In genomic region chr4:122930877-122931276, GRCh38 we compare ENCODE assay signal across 10 cellular contexts. TPM values are rescaled to one million over a fixed set of nuclear protein-coding genes. Genes with fewer than 3 reads are reported as not detected.
DNase-seq lines count a peak whose midpoint lies in the region; ATAC-seq, FAIRE-seq and TF ChIP-seq lines count a peak whose summit lies in the region.
"Had no signal": no experiment of that assay in that cellular context is flagged by ENCODE, and none has a peak within 500 bp of the region (broad histone marks: within the 10 kb centered on the region; RNA-seq: fewer than 3 reads in every experiment).

No MANE protein-coding gene starts in this region.

- H3K27ac ChIP-seq in endothelial cell of umbilical vein (ENCODE audit: insufficient read depth, low read depth, low read length) (no peak overlapping the region), psoas muscle (no peak overlapping the region)

- H3K27ac Mint-ChIP-seq in activated T-helper 2 cell treated with anti-CD3 and anti-CD28 coated beads, Interferon-gamma antibody, Interleukin-2, Interleukin-4, amounts not matched to agents 10 μg/mL and 5 μg/mL and 100 μg/mL, durations not matched to agents 14 hours and 24 hours and 36 hours = no peak overlapping the region
- H3K27ac Mint-ChIP-seq: memory B cell had no signal

- H3K4me3 ChIP-seq in endothelial cell of umbilical vein (replicated peaks in 1 of 3; ENCODE audit: insufficient read depth in 1 of 3, low read depth in 1 of 3, low read length in 3 of 3) (no peak overlapping the region), psoas muscle (no peak overlapping the region)

- H3K4me3 Mint-ChIP-seq in activated T-helper 2 cell treated with anti-CD3 and anti-CD28 coated beads, Interferon-gamma antibody, Interleukin-2, Interleukin-4, amounts not matched to agents 10 μg/mL and 5 μg/mL and 100 μg/mL, durations not matched to agents 14 hours and 24 hours and 36 hours (ENCODE audit: low read depth) = no peak overlapping the region
- H3K4me3 Mint-ChIP-seq: memory B cell had no signal

- POLR2A ChIA-PET in endothelial cell of umbilical vein (lab: Charles Lee) = no interaction called here

- no peak for TF ChIP-seq POLR2A in endothelial cell of umbilical vein (IDR thresholded peaks at IDR 0.05; ENCODE audit: low read depth, low read length)

- H3K27me3 Mint-ChIP-seq in activated T-helper 2 cell treated with anti-CD3 and anti-CD28 coated beads, Interferon-gamma antibody, Interleukin-2, Interleukin-4, amounts not matched to agents 10 μg/mL and 5 μg/mL and 100 μg/mL, durations not matched to agents 14 hours and 24 hours and 36 hours (ENCODE audit: low read depth) = no peaks in the 10 kb centered on the region
- H3K27me3 Mint-ChIP-seq: memory B cell had no signal

- no peak for FAIRE-seq in endothelial cell of umbilical vein (lab: Jason Lieb, UNC)

- no peak for ATAC-seq in psoas muscle

- H4K20me1 ChIP-seq in endothelial cell of umbilical vein (replicated peaks; ENCODE audit: control insufficient read depth, extremely low read depth, insufficient read depth, low read length) = no peaks in the 10 kb centered on the region

- H3K9ac ChIP-seq in endothelial cell of umbilical vein (replicated peaks; ENCODE audit: extremely low read depth, insufficient read depth, low read length) = no peak overlapping the region

- H2AFZ ChIP-seq in endothelial cell of umbilical vein (ENCODE audit: low read depth, low read length) = no peak overlapping the region

- H3K4me1 ChIP-seq in endothelial cell of umbilical vein (ENCODE audit: control insufficient read depth, extremely low read depth, insufficient read depth, low read length) = no peaks in the 10 kb centered on the region
- peaks cover 4% of the 10 kb centered on the region for H3K4me1 ChIP-seq in psoas muscle

- no peaks in the 10 kb centered on the region for H3K9me1 ChIP-seq in endothelial cell of umbilical vein (replicated peaks; ENCODE audit: control insufficient read depth, extremely low read depth, insufficient read depth, low read length)

- peaks cover 12% of the 10 kb centered on the region for H3K4me1 Mint-ChIP-seq in activated T-helper 2 cell treated with anti-CD3 and anti-CD28 coated beads, Interferon-gamma antibody, Interleukin-2, Interleukin-4, amounts not matched to agents 10 μg/mL and 5 μg/mL and 100 μg/mL, durations not matched to agents 14 hours and 24 hours and 36 hours (ENCODE audit: low read depth)
- H3K4me1 Mint-ChIP-seq: memory B cell had no signal

- peaks cover 2 to 3% of the 10 kb centered on the region in 2 experiments for H3K36me3 ChIP-seq in endothelial cell of umbilical vein (ENCODE audit: control insufficient read depth in 2 of 2, extremely low read depth in 1 of 2, insufficient read depth in 2 of 2, low read length in 2 of 2)
- peaks cover 4 to 67% of the 10 kb centered on the region in 2 donors for H3K36me3 ChIP-seq in psoas muscle (ENCODE audit: insufficient read depth in 1 of 2, low read depth in 1 of 2)

- peaks cover 45% of the 10 kb centered on the region for H3K36me3 Mint-ChIP-seq in activated T-helper 2 cell treated with anti-CD3 and anti-CD28 coated beads, Interferon-gamma antibody, Interleukin-2, Interleukin-4, amounts not matched to agents 10 μg/mL and 5 μg/mL and 100 μg/mL, durations not matched to agents 14 hours and 24 hours and 36 hours (ENCODE audit: low read depth)

- dilution Hi-C loops in endothelial cell of umbilical vein (cut with MboI; ENCODE audit: extremely low pct_ligation_motif_present, low sequenced_read_pairs) = no loop called here

- DNase-seq in DMS 273 (lab: John Stamatoyannopoulos, UW; ENCODE audit: unreplicated experiment) (peak; percentile 10), DMS 273 treated with DMSO at 0.1 percent for 48 hours (lab: John Stamatoyannopoulos, UW) (no peak), NCI-H748 treated with DMSO at 0.1 percent for 48 hours (lab: John Stamatoyannopoulos, UW) (peak; percentile 12), endothelial cell of umbilical vein (ENCODE audit: low read depth, low spot score) (peak; percentile 40), psoas muscle (no peak)
- DNase-seq in activated T-helper 2 cell treated with anti-CD3 and anti-CD28 coated beads, Interferon-gamma antibody, Interleukin-2, Interleukin-4, amounts not matched to agents 10 μg/mL and 5 μg/mL and 100 μg/mL, durations not matched to agents 14 hours and 24 hours and 36 hours (ENCODE audit: low spot score) = no peak
- no peak for DNase-seq in activated CD4-positive, alpha-beta T cell treated with anti-CD3 and anti-CD28 coated beads, Interleukin-2, amount 50 U/mL, for 4 hours
- no peak for DNase-seq in stimulated activated CD4-positive, alpha-beta T cell treated with anti-CD3 and anti-CD28 coated beads, Interleukin-1b, Interleukin-23, amount 100 ng/mL, for 48 hours
- DNase-seq: activated CD4-positive, alpha-beta T cell treated with anti-CD3 and anti-CD28 coated beads, Interleukin-2, amount 50 U/mL, for 1 hour had no signal

- H3K79me2 ChIP-seq in endothelial cell of umbilical vein (ENCODE audit: control insufficient read depth, insufficient read depth, low read length) = peaks cover 5% of the 10 kb centered on the region

- no peak overlapping the region for H3K4me2 ChIP-seq in endothelial cell of umbilical vein (ENCODE audit: insufficient read depth, low read length)

- intact Hi-C loops in endothelial cell of umbilical vein (cut with micrococcal nuclease) = loop anchor here (1.0 to 10.0 kb wide), 5 partner anchors 329 to 1331 kb away; no protein-coding TSS in a partner anchor
- intact Hi-C loops in psoas muscle (cut with DNase I) = loop anchor here in 1 of 2 donors (1.0 kb wide), 1 partner anchor 173 kb away; no protein-coding TSS in a partner anchor
- intact Hi-C loops in activated T-helper 2 cell treated with anti-CD3 and anti-CD28 coated beads, Interferon-gamma antibody, Interleukin-2, Interleukin-4, amounts not matched to agents 10 μg/mL and 5 μg/mL and 100 μg/mL, durations not matched to agents 14 hours and 24 hours and 36 hours (cut with micrococcal nuclease) = no loop called here

- H3K9me3 ChIP-seq in endothelial cell of umbilical vein (replicated peaks; ENCODE audit: control insufficient read depth, insufficient read depth, low read length) (no peaks in the 10 kb centered on the region), psoas muscle (no peaks in the 10 kb centered on the region)

- H3K27me3 ChIP-seq in endothelial cell of umbilical vein (ENCODE audit: control insufficient read depth in 2 of 2, insufficient read depth in 2 of 2, low read length in 2 of 2) = no peaks in the 10 kb centered on the region
- H3K27me3 ChIP-seq in psoas muscle (ENCODE audit: insufficient read depth in 3 of 3, low read length in 2 of 3) = no peaks in the 10 kb centered on the region

- no peaks in the 10 kb centered on the region for H3K9me3 Mint-ChIP-seq in activated T-helper 2 cell treated with anti-CD3 and anti-CD28 coated beads, Interferon-gamma antibody, Interleukin-2, Interleukin-4, amounts not matched to agents 10 μg/mL and 5 μg/mL and 100 μg/mL, durations not matched to agents 14 hours and 24 hours and 36 hours
- H3K9me3 Mint-ChIP-seq: memory B cell had no signal

- BruUV-seq in endothelial cell of umbilical vein (replicated peaks; lab: Mats Ljungman, UMichigan) = no TSS peak

- peak in 1 of 2 donors; percentile 25 for TF ChIP-seq CTCF in endothelial cell of umbilical vein (IDR thresholded peaks at IDR 0.05; ENCODE audit: extremely low read depth in 1 of 2, insufficient read depth in 1 of 2, low read depth in 1 of 2, low read length in 2 of 2)
- peak; percentile 67 for TF ChIP-seq CTCF in psoas muscle (IDR thresholded peaks at IDR 0.05)

- CTCF ChIA-PET in endothelial cell of umbilical vein (lab: Charles Lee) = interaction anchor here (0.7 to 3.8 kb wide), 23 partner anchors 9 to 1392 kb away, joined by 3 to 39 read pairs (median 5); partner anchors contain the start of genes BBS12 and NUDT6

TF ChIP-seq in endothelial cell of umbilical vein, 7 proteins besides CTCF, POLR2A, EP300 and RAD21:
- TF ChIP-seq, protein P1, sequence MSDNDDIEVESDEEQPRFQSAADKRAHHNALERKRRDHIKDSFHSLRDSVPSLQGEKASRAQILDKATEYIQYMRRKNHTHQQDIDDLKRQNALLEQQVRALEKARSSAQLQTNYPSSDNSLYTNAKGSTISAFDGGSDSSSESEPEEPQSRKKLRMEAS (IDR thresholded peaks at IDR 0.05; ENCODE audit: insufficient read depth, insufficient read length) = no peak
- TF ChIP-seq POLR2AphosphoS5 (IDR thresholded peaks at IDR 0.05; ENCODE audit: insufficient read depth, low read depth, low read length) (no peak), MYC (IDR thresholded peaks at IDR 0.05; ENCODE audit: low read depth, low read length) (no peak), FOS (IDR thresholded peaks at IDR 0.05; ENCODE audit: borderline replicate concordance, insufficient read depth, low read length) (no peak), EZH2 (IDR thresholded peaks at IDR 0.05; ENCODE audit: borderline replicate concordance, low read depth, low read length, severe bottlenecking) (no peak), GATA2 (IDR thresholded peaks at IDR 0.05; ENCODE audit: insufficient read depth, insufficient read length, low read depth, low read length) (no peak), JUN (IDR thresholded peaks at IDR 0.05; ENCODE audit: borderline replicate concordance, insufficient read depth, insufficient read length, low read depth) (no peak)

RNA-seq across cellular contexts. Expression of gene NUDT6, which starts 8.5 kb away (rescaled TPM):
- total RNA-seq in endothelial cell of umbilical vein (5.4 TPM in 2 replicates), psoas muscle (1 to 10 TPM; 3.7 to 7.6 (median 4.3) TPM)
- polyA plus RNA-seq in endothelial cell of umbilical vein (5.1 and 5.7 TPM in 2 replicates), psoas muscle (1 to 10 TPM; 3.3 to 4.1 (median 3.6) TPM)
- 5.0 and 6.0 TPM in 2 replicates for polyA plus RNA-seq in endothelial cell of umbilical vein (2011; cell fraction: cytosol; rRNA removed)
- polyA plus RNA-seq in endothelial cell of umbilical vein (2011; cell fraction: nucleus; rRNA removed) = 9.8 and 11.6 TPM in 2 replicates
- polyA plus RNA-seq in endothelial cell of umbilical vein (2012) = 4.0 and 5.0 TPM in 2 replicates
- polyA minus RNA-seq in endothelial cell of umbilical vein = 1.7 and 3.4 TPM in 2 replicates
- polyA minus RNA-seq in endothelial cell of umbilical vein (2011; cell fraction: cytosol; rRNA and poly(A)+ RNA removed) = 3.9 TPM
- polyA minus RNA-seq in endothelial cell of umbilical vein (2011; cell fraction: nucleus; rRNA and poly(A)+ RNA removed) = 3.7 and 4.8 TPM in 2 replicates
- 7.5 and 8.5 TPM in 2 replicates for total RNA-seq in activated T-helper 2 cell treated with anti-CD3 and anti-CD28 coated beads, Interferon-gamma antibody, Interleukin-2, Interleukin-4, amounts not matched to agents 10 μg/mL and 5 μg/mL and 100 μg/mL, durations not matched to agents 14 hours and 24 hours and 36 hours

Comparison
In these comparisons a context has a peak if more than half of its experiments do, and no peak if none do; other contexts are left out.
1. DNase-seq: peak in DMS 273 (single experiment), NCI-H748 treated with DMSO at 0.1 percent for 48 hours (single experiment) and endothelial cell of umbilical vein (single experiment); none in DMS 273 treated with DMSO at 0.1 percent for 48 hours (single experiment), psoas muscle (0 of 2), activated T-helper 2 cell treated with anti-CD3 and anti-CD28 coated beads, Interferon-gamma antibody, Interleukin-2, Interleukin-4, amounts not matched to agents 10 μg/mL and 5 μg/mL and 100 μg/mL, durations not matched to agents 14 hours and 24 hours and 36 hours (single experiment), activated CD4-positive, alpha-beta T cell treated with anti-CD3 and anti-CD28 coated beads, Interleukin-2, amount 50 U/mL, for 4 hours (0 of 2) and stimulated activated CD4-positive, alpha-beta T cell treated with anti-CD3 and anti-CD28 coated beads, Interleukin-1b, Interleukin-23, amount 100 ng/mL, for 48 hours (single experiment).